Comparison of ENCODE assay signal across 25 cellular contexts in the genomic region with DNA sequence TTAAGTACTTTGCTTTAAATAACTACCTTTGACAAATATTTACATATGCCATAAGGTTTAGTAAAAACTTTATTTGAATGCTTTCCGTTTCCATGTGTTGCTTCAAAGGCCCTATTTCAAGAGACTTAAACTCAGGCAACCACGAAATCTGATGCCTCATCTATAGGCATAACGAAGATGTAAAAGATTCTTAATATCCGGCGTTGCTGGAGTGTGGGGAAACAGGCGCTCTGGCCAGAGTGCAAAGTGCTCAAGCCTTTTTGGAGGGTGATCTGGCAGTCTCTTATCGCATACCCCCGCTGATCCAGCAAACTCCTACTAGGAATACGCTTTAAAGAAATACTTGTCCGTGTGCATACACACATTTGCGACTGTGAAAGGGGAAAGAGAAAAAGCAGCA.
DNase-seq lines count a peak whose midpoint lies in the region; ATAC-seq and TF ChIP-seq lines count a peak whose summit lies in the region.
"Had no signal": no experiment of that assay in that cellular context is flagged by ENCODE, and none has a peak within 500 bp of the region (broad histone marks: within the 10 kb centered on the region; RNA-seq: fewer than 3 reads in every experiment).

No MANE protein-coding gene starts in this region.

- peaks cover 5% of the 10 kb centered on the region for H3K9me3 Mint-ChIP-seq in nephron progenitor cell
- H3K9me3 Mint-ChIP-seq: CD8-positive, alpha-beta T cell had no signal

- H3K27ac ChIP-seq in BLaER1 treated with 17β-estradiol and CSF1 and Interleukin-3, amounts not matched to agents 10 nM and 100 nM = no peak overlapping the region
- peak overlapping the region; percentile 61 for H3K27ac ChIP-seq in KOPT-K1 (ENCODE audit: low read depth, low read length, poor library complexity, severe bottlenecking)
- H3K27ac ChIP-seq in epithelial cell of prostate = peak overlapping the region; percentile 83
- H3K27ac ChIP-seq in adrenal gland = no peak overlapping the region
- H3K27ac ChIP-seq: C4-2B, PC-9 had no signal

- intact Hi-C loops in adrenal gland (cut with DNase I) = no loop called here

- peaks cover 0 to 13% (median 0%) of the 10 kb centered on the region in 11 experiments; a peak in 2 of 22 replicates for H3K9me3 ChIP-seq in BLaER1 treated with 17β-estradiol and CSF1 and Interleukin-3, amounts not matched to agents 10 nM and 100 nM (replicated peaks in 1 of 11)
- H3K9me3 ChIP-seq in KOPT-K1 (ENCODE audit: insufficient read depth, low read length, poor library complexity, severe bottlenecking) (no peaks in the 10 kb centered on the region), adrenal gland (replicated peaks in 1 of 3) (no peaks in the 10 kb centered on the region)

- TF ChIP-seq POLR2A in adrenal gland (IDR thresholded peaks at IDR 0.05) = no peak

- peak overlapping the region in 6 of 11 experiments; percentile 3 to 47 (median 26); a peak in 11 of 22 replicates for H3K4me2 ChIP-seq in BLaER1 treated with 17β-estradiol and CSF1 and Interleukin-3, amounts not matched to agents 10 nM and 100 nM
- H3K4me2 ChIP-seq: PC-9 had no signal

- WGBS in adrenal gland, 4 donors = 94 to 97% (median 96%) methylated on average over 11 of the region's 11 CpGs

- DNase-seq in epithelial cell of prostate (ENCODE audit: low read depth, low spot score) (no peak), nephron progenitor cell (no peak), SW480 (ENCODE audit: low spot score) (no peak), GM20000 (ENCODE audit: low spot score) (no peak), adrenal gland (no peak)
- DNase-seq: CD8-positive, alpha-beta T cell; DMS 273 treated with DMSO at 0.1 percent for 48 hours; DMS79; EL; GDM1; MV-4-11; NCI-H1105 treated with DMSO at 0.1 percent for 48 hours; NCI-H146; NCI-H1930; NCI-H2107; NCI-H446 treated with DMSO at 0.1 percent for 48 hours; NCI-H526; NCI-H82; PC-9; Right ventricle myocardium superior had no signal

- peaks cover 53% of the 10 kb centered on the region for H3K36me3 Mint-ChIP-seq in nephron progenitor cell (ENCODE audit: low read depth)

- no peaks in the 10 kb centered on the region for H3K27me3 Mint-ChIP-seq in nephron progenitor cell (ENCODE audit: low read depth, poor library complexity)

- peak overlapping the region; percentile 58 for H3K27ac Mint-ChIP-seq in nephron progenitor cell

- peaks cover 72 to 94% (median 85%) of the 10 kb centered on the region in 11 experiments for H3K36me3 ChIP-seq in BLaER1 treated with 17β-estradiol and CSF1 and Interleukin-3, amounts not matched to agents 10 nM and 100 nM
- peaks cover 73% of the 10 kb centered on the region for H3K36me3 ChIP-seq in KOPT-K1 (ENCODE audit: insufficient read depth, low read length)
- H3K36me3 ChIP-seq in adrenal gland (replicated peaks in 1 of 2) = peaks cover 0 to 27% of the 10 kb centered on the region in 2 donors

- H4K20me1 ChIP-seq in BLaER1 treated with 17β-estradiol and CSF1 and Interleukin-3, amounts not matched to agents 10 nM and 100 nM = peaks cover 0 to 14% (median 0%) of the 10 kb centered on the region in 11 experiments; a peak in 5 of 22 replicates

- H3K4me3 ChIP-seq in BLaER1 treated with 17β-estradiol and CSF1 and Interleukin-3, amounts not matched to agents 10 nM and 100 nM = no peak overlapping the region
- no peak overlapping the region for H3K4me3 ChIP-seq in adrenal gland
- H3K4me3 ChIP-seq: GM12878, PC-9 had no signal

- TF ChIP-seq CTCF in nephron progenitor cell (IDR thresholded peaks at IDR 0.05) (no peak), GM20000 (IDR thresholded peaks at IDR 0.05; ENCODE audit: extremely low read depth, missing control alignments) (no peak), adrenal gland (IDR thresholded peaks at IDR 0.05) (no peak)

- no peak for ATAC-seq in HG02623 (IDR thresholded peaks at IDR 0.05; ENCODE audit: unreplicated experiment)
- ATAC-seq: CD8-positive, alpha-beta T cell; GM12878 had no signal

- H3K4me1 Mint-ChIP-seq in nephron progenitor cell = peaks cover 67% of the 10 kb centered on the region

- H3K27me3 ChIP-seq in BLaER1 treated with 17β-estradiol and CSF1 and Interleukin-3, amounts not matched to agents 10 nM and 100 nM = no peaks in the 10 kb centered on the region
- H3K27me3 ChIP-seq in adrenal gland = no peaks in the 10 kb centered on the region

- peaks cover 8 to 44% (median 26%) of the 10 kb centered on the region in 10 experiments; a peak in 19 of 20 replicates for H3K4me1 ChIP-seq in BLaER1 treated with 17β-estradiol and CSF1 and Interleukin-3, amounts not matched to agents 10 nM and 100 nM
- H3K4me1 ChIP-seq in adrenal gland (replicated peaks in 1 of 2) = no peaks in the 10 kb centered on the region

- no peak overlapping the region for H3K9ac ChIP-seq in BLaER1 treated with 17β-estradiol and CSF1 and Interleukin-3, amounts not matched to agents 10 nM and 100 nM

- no peak overlapping the region for H3K4me3 Mint-ChIP-seq in nephron progenitor cell
- H3K4me3 Mint-ChIP-seq: CD8-positive, alpha-beta T cell had no signal

Comparison
In these comparisons a context has a peak if more than half of its experiments do, and no peak if none do; other contexts are left out.
1. H3K27ac ChIP-seq: peak in KOPT-K1 (single experiment) and epithelial cell of prostate (single experiment); none in BLaER1 treated with 17β-estradiol and CSF1 and Interleukin-3, amounts not matched to agents 10 nM and 100 nM (0 of 11) and adrenal gland (0 of 5).